In the genomic region with DNA sequence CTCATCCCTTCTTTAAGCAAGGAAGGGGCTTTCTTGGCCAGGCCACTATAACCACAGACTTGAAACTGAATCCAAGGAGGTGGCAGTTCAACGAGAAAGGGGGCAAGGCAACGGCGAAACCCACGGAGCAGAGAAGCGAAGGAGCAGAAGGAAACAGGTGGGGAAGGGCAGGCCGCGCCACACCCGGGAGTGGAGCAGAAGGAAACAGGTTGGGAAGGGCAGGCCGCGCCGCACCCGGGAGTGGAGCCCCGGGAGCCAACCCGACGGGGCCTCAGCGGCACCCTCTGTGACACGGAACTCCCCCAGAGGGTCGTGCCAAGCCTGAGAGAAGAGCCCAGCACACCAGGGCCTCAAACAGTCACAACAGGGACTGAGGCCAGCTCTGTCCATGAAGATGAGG, we compare ENCODE assay signal across 18 cellular contexts.
"Had no signal": no experiment of that assay in that cellular context is flagged by ENCODE, and none has a peak within 500 bp of the region (broad histone marks: within the 10 kb centered on the region; RNA-seq: fewer than 3 reads in every experiment).

No MANE protein-coding gene starts in this region.

- H3K9me3 Mint-ChIP-seq: effector memory CD8-positive, alpha-beta T cell; immature natural killer cell; memory B cell; mesothelial cell of epicardium; natural killer cell treated with Interleukin-12 subunit alpha and Interleukin-12 subunit beta and Interleukin-15 and Interleukin-18, amount 100 ng/mL, for 72 hours; type B pancreatic cell had no signal

- H3K27ac Mint-ChIP-seq: effector memory CD8-positive, alpha-beta T cell; immature natural killer cell; memory B cell; mesothelial cell of epicardium; natural killer cell treated with Interleukin-12 subunit alpha and Interleukin-12 subunit beta and Interleukin-15 and Interleukin-18, amount 100 ng/mL, for 72 hours; type B pancreatic cell had no signal

- H3K36me3 Mint-ChIP-seq: memory B cell had no signal

- H3K4me3 ChIP-seq: esophagus muscularis mucosa, gastroesophageal sphincter, left ventricle myocardium inferior, lower lobe of right lung, sigmoid colon, skin epidermis, thyroid gland had no signal

- ATAC-seq: effector memory CD8-positive, alpha-beta T cell; gastroesophageal sphincter; lower lobe of right lung; natural killer cell treated with Interleukin-12 subunit alpha and Interleukin-12 subunit beta and Interleukin-15 and Interleukin-18, amount 100 ng/mL, for 72 hours had no signal

- H3K27me3 Mint-ChIP-seq: effector memory CD8-positive, alpha-beta T cell; memory B cell; natural killer cell treated with Interleukin-12 subunit alpha and Interleukin-12 subunit beta and Interleukin-15 and Interleukin-18, amount 100 ng/mL, for 72 hours; type B pancreatic cell had no signal

- H3K4me1 Mint-ChIP-seq: mesothelial cell of epicardium had no signal

- H3K4me1 ChIP-seq: lower lobe of right lung had no signal

- H3K4me3 Mint-ChIP-seq: effector memory CD8-positive, alpha-beta T cell; immature natural killer cell; memory B cell; mesothelial cell of epicardium; natural killer cell treated with Interleukin-12 subunit alpha and Interleukin-12 subunit beta and Interleukin-15 and Interleukin-18, amount 100 ng/mL, for 72 hours; type B pancreatic cell had no signal

- DNase-seq: effector memory CD8-positive, alpha-beta T cell; glutamatergic neuron; immature natural killer cell; left ventricle myocardium inferior; lower lobe of right lung; sigmoid colon; stimulated activated CD4-positive, alpha-beta T cell treated with anti-CD3 and anti-CD28 coated beads, Interleukin-2, amount 100 ng/mL, for 24 hours; stimulated activated CD4-positive, alpha-beta T cell treated with anti-CD3 and anti-CD28 coated beads, Interleukin-4, amount 100 ng/mL, for 4 hours; stimulated activated naive CD4-positive, alpha-beta T cell; thyroid gland had no signal

- H3K9me3 ChIP-seq: esophagus muscularis mucosa, gastroesophageal sphincter, left ventricle myocardium inferior, lower lobe of right lung, neutrophil, sigmoid colon, thyroid gland had no signal

- H3K36me3 ChIP-seq: gastroesophageal sphincter, left ventricle myocardium inferior, lower lobe of right lung, sigmoid colon, thyroid gland had no signal
